Comparison of ENCODE assay signal across 1 cellular context in genomic region chr6:1607236-1607556, GRCh38.
TF ChIP-seq lines count a peak whose summit lies in the region.

No MANE protein-coding gene starts in this region.

TF ChIP-seq in GM12878, 131 proteins besides CTCF, POLR2A, EP300 and RAD21:
- peak; percentile 83; the same call in 1 of the 2 replicates for TF ChIP-seq EZH2 (IDR thresholded peaks at IDR 0.05; ENCODE audit: borderline replicate concordance, control insufficient read depth, low read depth, low read length)
- no peak for TF ChIP-seq CEBPZ (IDR thresholded peaks at IDR 0.05; ENCODE audit: low read depth, low read length)
